ENCODE assay signal across 11 cellular contexts in genomic region chr16:5041604-5042133, GRCh38. TPM values are rescaled to one million over a fixed set of nuclear protein-coding genes. Genes with fewer than 3 reads are reported as not detected.
DNase-seq lines count a peak whose midpoint lies in the region; ATAC-seq and TF ChIP-seq lines count a peak whose summit lies in the region.
"Had no signal": no experiment of that assay in that cellular context is flagged by ENCODE, and none has a peak within 500 bp of the region (broad histone marks: within the 10 kb centered on the region; RNA-seq: fewer than 3 reads in every experiment).

No MANE protein-coding gene starts in this region.

- peak; percentile 91 for ATAC-seq in GM19438 (IDR thresholded peaks at IDR 0.05; ENCODE audit: low read depth, unreplicated experiment)
- peak; percentile 53 for ATAC-seq in HG03196 (IDR thresholded peaks at IDR 0.05; ENCODE audit: unreplicated experiment)
- ATAC-seq in GM18861 (IDR thresholded peaks at IDR 0.05; ENCODE audit: unreplicated experiment): no peak

- H3K27ac ChIP-seq in temporal lobe (ENCODE audit: low read depth, low read length): peak overlapping the region; percentile 27
- H3K27ac ChIP-seq: ovary had no signal

- no peak overlapping the region for H3K4me3 ChIP-seq in astrocyte of the spinal cord (ENCODE audit: low read depth, low read length)
- H3K4me3 ChIP-seq: ovary had no signal

- TF ChIP-seq CTCF in astrocyte of the spinal cord (IDR thresholded peaks at IDR 0.05; ENCODE audit: low read depth, low read length): no peak

- DNase-seq in astrocyte of the spinal cord (ENCODE audit: low read depth, low spot score) (peak; percentile 64), cortex of kidney (lab: John Stamatoyannopoulos, UW) (no peak)
- no peak for DNase-seq in effector CD8-positive, alpha-beta T cell (lab: John Stamatoyannopoulos, UW)
- DNase-seq: foreskin melanocyte; ovary; stimulated activated CD8-positive, alpha-beta memory T cell treated with anti-CD3 and anti-CD28 coated beads, Interleukin-4, amount 100 ng/mL, for 48 hours; T-helper 1 cell had no signal

- in situ Hi-C loops in astrocyte of the spinal cord (cut with HindIII; ENCODE audit: low sequenced_read_pairs): no loop called here

RNA-seq across cellular contexts. Expression of gene NAGPA, which starts 7.9 kb away (rescaled TPM):
- total RNA-seq in temporal lobe: 8.6 TPM

RNA-seq across cellular contexts. Expression of gene C16orf89, which starts 24.1 kb away (rescaled TPM):
- total RNA-seq in temporal lobe: 7.9 TPM

RNA-seq across cellular contexts. Expression of gene ALG1, which starts 30.0 kb away (rescaled TPM):
- 8.6 TPM for total RNA-seq in temporal lobe

RNA-seq across cellular contexts. Expression of gene EEF2KMT, which starts 55.9 kb away (rescaled TPM):
- total RNA-seq in temporal lobe: 4.4 TPM
